In the genomic region with DNA sequence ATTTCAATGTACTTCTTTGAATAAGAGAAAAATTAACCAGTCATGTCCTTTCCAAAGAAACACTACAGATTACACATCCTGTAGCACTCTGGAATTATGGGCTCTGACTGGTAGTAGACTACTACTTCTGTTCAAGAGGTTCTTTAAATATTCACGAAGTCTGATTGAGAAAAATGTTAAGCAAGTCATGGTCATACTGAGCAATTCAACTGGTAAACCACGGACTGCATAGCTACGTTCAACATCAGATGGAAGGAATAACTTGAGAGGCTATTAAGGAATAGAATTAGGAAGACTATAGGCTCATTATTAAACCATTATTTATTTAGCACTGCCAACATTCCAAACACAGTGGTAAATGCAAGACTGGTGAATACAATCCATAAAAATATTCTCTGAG, we compare ENCODE assay signal across 22 cellular contexts.
"Had no signal": no experiment of that assay in that cellular context is flagged by ENCODE, and none has a peak within 500 bp of the region (broad histone marks: within the 10 kb centered on the region; RNA-seq: fewer than 3 reads in every experiment).

No MANE protein-coding gene starts in this region.

- H3K27me3 ChIP-seq: brain microvascular endothelial cell, hepatocyte, right lobe of liver, stomach, transverse colon had no signal

- H3K27ac ChIP-seq: brain microvascular endothelial cell, hepatocyte, right lobe of liver, stomach, transverse colon, VCaP had no signal

- H3K9me3 ChIP-seq: mucosa of descending colon, right lobe of liver, stomach, transverse colon had no signal

- H3K36me3 ChIP-seq: brain microvascular endothelial cell, right lobe of liver, stomach, transverse colon had no signal

- H3K4me1 ChIP-seq: right lobe of liver, transverse colon had no signal

- DNase-seq: activated CD4-positive, alpha-beta memory T cell treated with anti-CD3 and anti-CD28 coated beads, Interleukin-2, amount 10 ng/mL, durations not matched to agents 7 days and 5 days; activated CD4-positive, alpha-beta T cell treated with anti-CD3 and anti-CD28 coated beads, Interleukin-2, amount 10 ng/mL, durations not matched to agents 24 days and 14 days; activated effector memory CD4-positive, alpha-beta T cell treated with anti-CD3 and anti-CD28 coated beads, Interleukin-2, amount 50 U/mL, for 16 hours; activated naive CD4-positive, alpha-beta T cell treated with anti-CD3 and anti-CD28 coated beads, Interleukin-2, amount 10 ng/mL, durations not matched to agents 7 days and 5 days; activated T-cell treated with anti-CD3 and anti-CD28 coated beads, Interleukin-2, amount 50 U/mL, for 72 hours; brain microvascular endothelial cell; caudate nucleus; effector memory CD4-positive, alpha-beta T cell; glutamatergic neuron; mesendoderm; mucosa of descending colon; naive thymus-derived CD4-positive, alpha-beta T cell; occipital lobe; right lobe of liver; small intestine; stimulated activated CD4-positive, alpha-beta T cell treated with anti-CD3 and anti-CD28 coated beads, Interleukin-2, amount 100 ng/mL, for 24 hours; stomach; transverse colon had no signal

- ATAC-seq: activated CD4-positive, CD25-positive, alpha-beta regulatory T cell treated with anti-CD3 and anti-CD28 coated beads, Interleukin-2, amount 50 U/mL, for 24 hours; activated T-cell treated with anti-CD3 and anti-CD28 coated beads, Interleukin-2, amount 50 U/mL, for 72 hours; mucosa of descending colon; naive thymus-derived CD4-positive, alpha-beta T cell; right lobe of liver; stimulated activated memory B cell treated with anti-CD40 and anti-IgM and Interleukin-4, amounts not matched to agents 10 μg/mL and 1 μg/mL and 100 μg/mL, for 72 hours had no signal

- H3K4me3 ChIP-seq: hepatocyte, mucosa of descending colon, right lobe of liver, stomach, transverse colon had no signal
